ENCODE assay signal across 9 cellular contexts in the genomic region with DNA sequence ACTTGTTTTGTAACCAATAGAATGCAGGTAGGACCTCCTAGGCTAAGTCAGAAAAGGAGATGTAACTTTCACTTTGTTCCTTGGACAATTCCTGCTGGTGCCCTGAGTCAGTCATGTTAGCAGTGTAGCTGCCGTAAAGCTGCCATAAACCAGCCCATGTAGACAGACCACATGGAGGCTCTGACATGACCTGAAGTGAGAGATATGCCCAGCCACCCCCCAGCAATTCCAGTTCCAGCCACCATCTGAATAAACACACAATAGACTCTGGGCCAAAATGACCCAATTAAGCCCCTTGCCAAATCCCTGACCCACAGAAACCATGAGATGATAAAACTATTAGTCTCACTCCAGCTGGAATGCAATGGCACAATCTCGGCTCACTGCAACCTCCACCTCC. TPM values are rescaled to one million over a fixed set of nuclear protein-coding genes. Genes with fewer than 3 reads are reported as not detected.
DNase-seq lines count a peak whose midpoint lies in the region; TF ChIP-seq lines count a peak whose summit lies in the region.
"Had no signal": no experiment of that assay in that cellular context is flagged by ENCODE, and none has a peak within 500 bp of the region (broad histone marks: within the 10 kb centered on the region; RNA-seq: fewer than 3 reads in every experiment).

No MANE protein-coding gene starts in this region.

- peak overlapping the region in 1 of 7 donors; percentile 68 for H3K27ac Mint-ChIP-seq in CD14-positive monocyte

- intact Hi-C loops in CD14-positive monocyte (cut with micrococcal nuclease) = no loop called here

- no peaks in the 10 kb centered on the region for H3K9me3 Mint-ChIP-seq in CD14-positive monocyte

- CTCF ChIA-PET in AG04449 (lab: Yijun Ruan, JAX) = interaction anchor here (1.3 to 1.8 kb wide), 4 partner anchors 10 to 150 kb away, joined by 3 to 7 read pairs (median 4); no protein-coding TSS in a partner anchor

- POLR2A ChIA-PET in AG04449 (lab: Yijun Ruan, JAX) = interaction anchor here (1.6 kb wide), 1 partner anchor 135 kb away, joined by 4 read pairs; the partner anchor contains the start of genes CEP95 and DDX5

- TF ChIP-seq CTCF in AG04449 (IDR thresholded peaks at IDR 0.05; ENCODE audit: insufficient read depth, low read length, missing control alignments) = no peak
- TF ChIP-seq CTCF in CD14-positive monocyte (IDR thresholded peaks at IDR 0.05) = no peak

- H3K4me1 Mint-ChIP-seq in CD14-positive monocyte = peaks cover 17% of the 10 kb centered on the region

- peak overlapping the region; percentile 4; the same call in 1 of the 2 replicates for H3K4me3 ChIP-seq in AG04449 (ENCODE audit: low read depth, low read length)

- DNase-seq in AG04449 (ENCODE audit: low read depth, low spot score) (peak; percentile 70), HCEC 1CT (peak; percentile 89), astrocyte of the hippocampus (ENCODE audit: low read depth, low spot score) (peak; percentile 88), left kidney (ENCODE audit: low read depth, low spot score) (peak; percentile 32), erythroblast (lab: John Stamatoyannopoulos, UW) (no peak), NCI-H187 treated with DMSO at 0.1 percent for 48 hours (lab: John Stamatoyannopoulos, UW) (no peak), activated gamma-delta T cell (lab: John Stamatoyannopoulos, UW) (no peak), CD14-positive monocyte (ENCODE audit: low spot score) (no peak)
- DNase-seq: NCI-H2171 treated with DMSO at 0.1 percent for 48 hours had no signal

- TF ChIP-seq POLR2A in erythroblast (IDR thresholded peaks at IDR 0.05; ENCODE audit: low read length) = no peak

- no peaks in the 10 kb centered on the region for H3K27me3 Mint-ChIP-seq in CD14-positive monocyte (ENCODE audit: low read depth in 3 of 3)

- peaks cover 8 to 26% of the 10 kb centered on the region in 2 donors for H3K36me3 Mint-ChIP-seq in CD14-positive monocyte

- H3K4me3 Mint-ChIP-seq in CD14-positive monocyte = no peak overlapping the region

RNA-seq across cellular contexts. Expression of gene SMURF2, which starts 20.6 kb away (rescaled TPM):
- polyA plus RNA-seq in CD14-positive monocyte = 1 to 10 TPM; 2.2 to 4.5 TPM

Comparison
In these comparisons a context has a peak if more than half of its experiments do, and no peak if none do; other contexts are left out.
1. DNase-seq: peak in AG04449 (single experiment), HCEC 1CT (single experiment), astrocyte of the hippocampus (single experiment) and left kidney (single experiment); none in erythroblast (0 of 2), NCI-H187 treated with DMSO at 0.1 percent for 48 hours (single experiment), activated gamma-delta T cell (single experiment) and CD14-positive monocyte (single experiment).